Comparison of ENCODE assay signal across 12 cellular contexts in the genomic region with DNA sequence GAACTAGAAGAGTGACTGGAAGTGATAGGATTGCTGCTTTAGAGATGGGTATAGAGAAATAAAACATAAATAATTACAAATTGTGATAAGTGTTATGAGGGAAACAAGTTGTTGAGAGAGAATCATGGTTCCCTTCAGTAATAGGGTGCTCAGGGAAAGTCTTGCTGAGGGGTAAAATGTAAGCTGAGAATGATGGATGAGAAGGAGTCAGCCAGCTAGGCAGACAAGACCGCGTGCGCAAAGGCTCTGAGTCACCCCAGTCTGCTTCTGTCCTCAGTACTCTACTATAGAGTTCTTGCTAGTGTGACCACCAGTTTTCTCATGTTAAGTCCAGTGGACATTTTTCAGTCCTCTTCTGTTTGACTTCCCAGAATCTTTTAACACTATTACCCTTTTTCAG. TPM values are rescaled to one million over a fixed set of nuclear protein-coding genes. Genes with fewer than 3 reads are reported as not detected.
DNase-seq lines count a peak whose midpoint lies in the region; ATAC-seq and TF ChIP-seq lines count a peak whose summit lies in the region.
"Had no signal": no experiment of that assay in that cellular context is flagged by ENCODE, and none has a peak within 500 bp of the region (broad histone marks: within the 10 kb centered on the region; RNA-seq: fewer than 3 reads in every experiment).

No MANE protein-coding gene starts in this region.

- 71 to 93% (median 79%) methylated on average over 3 of the region's 3 CpGs for WGBS in adrenal gland, 4 donors
- no CpG with 5 or more reads among the region's 3 CpGs for WGBS in right lobe of liver (ENCODE audit: insufficient coverage, low coverage, low lambda C conversion rate, missing lambda C conversion rate)

- H3K9me3 ChIP-seq in adrenal gland (replicated peaks in 1 of 3) (no peaks in the 10 kb centered on the region), right lobe of liver (no peaks in the 10 kb centered on the region)

- no peaks in the 10 kb centered on the region for H3K27me3 ChIP-seq in adrenal gland
- no peaks in the 10 kb centered on the region for H3K27me3 ChIP-seq in right lobe of liver

- ATAC-seq in right lobe of liver: peak; percentile 17 to 45 (median 40)
- ATAC-seq in HG02884 (IDR thresholded peaks at IDR 0.05; ENCODE audit: unreplicated experiment): no peak
- ATAC-seq: natural killer cell had no signal

- TF ChIP-seq POLR2A in adrenal gland (IDR thresholded peaks at IDR 0.05) (no peak), right lobe of liver (IDR thresholded peaks at IDR 0.05) (no peak)

- intact Hi-C loops in adrenal gland (cut with DNase I) (no loop called here), right lobe of liver (cut with DNase I) (no loop called here), head of caudate nucleus (cut with DNase I) (no loop called here)

- H3K4me3 ChIP-seq in adrenal gland: no peak overlapping the region
- H3K4me3 ChIP-seq in right lobe of liver: no peak overlapping the region
- H3K4me3 ChIP-seq: skin epidermis had no signal

- DNase-seq in SIG-M5 treated with dmso at 0.1 percent for 504 hours (lab: John Stamatoyannopoulos, UW; ENCODE audit: unreplicated experiment): peak; percentile 13
- DNase-seq in SIG-M5 (lab: John Stamatoyannopoulos, UW): no peak
- DNase-seq in HT1080 (ENCODE audit: low read depth): peak; percentile 63
- peak in 4 of 7 donors; percentile 43 to 53 (median 48) for DNase-seq in adrenal gland
- peak in 1 of 3 donors; percentile 36 for DNase-seq in right lobe of liver
- DNase-seq in head of caudate nucleus: no peak
- DNase-seq in DMS153 (lab: John Stamatoyannopoulos, UW): no peak
- DNase-seq: GOT3, KG1, natural killer cell had no signal

- H3K4me1 ChIP-seq in adrenal gland (replicated peaks in 1 of 2) (peaks cover 0 to 15% of the 10 kb centered on the region in 2 donors), right lobe of liver (peaks cover 0 to 27% (median 6%) of the 10 kb centered on the region in 4 donors)

- H3K36me3 ChIP-seq in adrenal gland (replicated peaks in 1 of 2): no peaks in the 10 kb centered on the region
- no peaks in the 10 kb centered on the region for H3K36me3 ChIP-seq in right lobe of liver

- H3K27ac ChIP-seq in adrenal gland (no peak overlapping the region), right lobe of liver (peak overlapping the region in 2 of 3 donors; percentile 63 to 67)
- H3K27ac ChIP-seq: skin epidermis had no signal

- TF ChIP-seq CTCF in adrenal gland (IDR thresholded peaks at IDR 0.05): no peak
- TF ChIP-seq CTCF in right lobe of liver (IDR thresholded peaks at IDR 0.05): no peak

RNA-seq across cellular contexts. Expression of a gene that starts 39.5 kb away (rescaled TPM):
- total RNA-seq in HT1080 (2014; rRNA removed; shearing (Covaris generic)): 9.2 and 17.0 TPM in 2 replicates
- 10.4 and 10.9 TPM in 2 replicates for polyA plus RNA-seq in HT1080 (2015; cell fraction: cytosol; rRNA removed)
- polyA plus RNA-seq in HT1080 (2015; cell fraction: nucleus; rRNA removed): 18.0 and 19.2 TPM in 2 replicates
- 100 to 1,000 TPM in 4 of 8 donors, 10 to 100 TPM in 4; 59.9 to 176 (median 99.6) TPM for total RNA-seq in adrenal gland
- 100 to 1,000 TPM in 1 of 3 donors, 10 to 100 TPM in 2; 27.6 to 158 (median 49.9) TPM for polyA plus RNA-seq in adrenal gland
- total RNA-seq in right lobe of liver: 100 to 1,000 TPM in 1 of 6 experiments, 10 to 100 TPM in 5; 58.2 to 161 (median 85.2) TPM

Comparison
In these comparisons a context has a peak if more than half of its experiments do, and no peak if none do; other contexts are left out.
1. DNase-seq: peak in SIG-M5 treated with dmso at 0.1 percent for 504 hours (single experiment), HT1080 (single experiment) and adrenal gland (4 of 7); none in SIG-M5 (single experiment), head of caudate nucleus (0 of 42) and DMS153 (single experiment).
2. H3K27ac ChIP-seq: peak in right lobe of liver (2 of 3); none in adrenal gland (0 of 5).